ENCODE assay signal across 22 cellular contexts in genomic region chr4:16267639-16268038, GRCh38. TPM values are rescaled to one million over a fixed set of nuclear protein-coding genes. Genes with fewer than 3 reads are reported as not detected.
DNase-seq lines count a peak whose midpoint lies in the region; ATAC-seq, FAIRE-seq and TF ChIP-seq lines count a peak whose summit lies in the region.
"Had no signal": no experiment of that assay in that cellular context is flagged by ENCODE, and none has a peak within 500 bp of the region (broad histone marks: within the 10 kb centered on the region; RNA-seq: fewer than 3 reads in every experiment).

No MANE protein-coding gene starts in this region.

- H3K4ac ChIP-seq in IMR-90 (ENCODE audit: low read depth, low read length): no peak overlapping the region
- no peak overlapping the region for H3K4ac ChIP-seq in trophoblast cell (ENCODE audit: low read depth, low read length)

- FAIRE-seq in A549 (lab: Jason Lieb, UNC): no peak
- FAIRE-seq: D721Med, GM12891, GM19239 had no signal

- no peaks in the 10 kb centered on the region for H3K79me2 ChIP-seq in trophoblast cell (ENCODE audit: control insufficient read depth, insufficient read depth, low read length, poor library complexity)

- H3K23ac ChIP-seq in IMR-90 (ENCODE audit: low read depth, low read length): no peak overlapping the region
- H3K23ac ChIP-seq in trophoblast cell (ENCODE audit: low read length): no peak overlapping the region

- no peak overlapping the region for H2BK20ac ChIP-seq in IMR-90 (ENCODE audit: low read depth, low read length)

- H3K79me1 ChIP-seq in IMR-90 (ENCODE audit: low read depth in 1 of 2, low read length in 2 of 2): no peaks in the 10 kb centered on the region
- H3K79me1 ChIP-seq in trophoblast cell (ENCODE audit: low read length): no peaks in the 10 kb centered on the region

- H2BK120ac ChIP-seq in IMR-90 (ENCODE audit: low read depth, low read length) (no peak overlapping the region), trophoblast cell (ENCODE audit: insufficient read depth, low read length, poor library complexity) (no peak overlapping the region)

- POLR2A ChIA-PET in A549 (lab: Yijun Ruan, JAX): no interaction called here
- POLR2A ChIA-PET in IMR-90 (lab: Charles Lee; ENCODE audit: unreplicated experiment): no interaction called here
- POLR2A ChIA-PET in activated CD8-positive, alpha-beta T cell treated with anti-CD3 and anti-CD28 coated beads for 36 hours (lab: Charles Lee): no interaction called here

- in situ Hi-C loops in IMR-90 (cut with MboI; ENCODE audit: low sequenced_read_pairs): loop anchor here (5.0 kb wide), 1 partner anchor 235 kb away; no protein-coding TSS in a partner anchor

- H3K36me3 ChIP-seq in IMR-90 (ENCODE audit: control insufficient read depth, insufficient read depth, low read length) (no peaks in the 10 kb centered on the region), trophoblast cell (ENCODE audit: control insufficient read depth in 1 of 2, insufficient read depth in 2 of 2, low read length in 2 of 2) (no peaks in the 10 kb centered on the region), esophagus muscularis mucosa (no peaks in the 10 kb centered on the region)
- H3K36me3 ChIP-seq: BLaER1 treated with 17β-estradiol and CSF1 and Interleukin-3, amounts not matched to agents 10 nM and 100 nM had no signal

- CTCF ChIA-PET in A549 (lab: Yijun Ruan, JAX): interaction anchor here (1.1 to 3.2 kb wide), 2 partner anchors 240 to 385 kb away, joined by 3 to 24 read pairs; no protein-coding TSS in a partner anchor
- CTCF ChIA-PET in IMR-90 (lab: Yijun Ruan, JAX): no interaction called here
- CTCF ChIA-PET in activated CD8-positive, alpha-beta T cell treated with anti-CD3 and anti-CD28 coated beads for 36 hours (lab: Charles Lee): interaction anchor here (1.0 to 6.2 kb wide), 4 partner anchors 10 to 266 kb away, joined by 3 to 39 read pairs (median 4); no protein-coding TSS in a partner anchor

- H3K27ac ChIP-seq in A549 (no peak overlapping the region), IMR-90 (ENCODE audit: insufficient read depth, low read length) (no peak overlapping the region), trophoblast cell (ENCODE audit: low read depth, low read length) (no peak overlapping the region), esophagus muscularis mucosa (replicated peaks in 1 of 4) (no peak overlapping the region)
- H3K27ac ChIP-seq: C4-2B had no signal

- H3K14ac ChIP-seq in IMR-90 (replicated peaks; ENCODE audit: low read depth, low read length) (no peak overlapping the region), trophoblast cell (ENCODE audit: low read length) (no peak overlapping the region)

- TF ChIP-seq RAD21 in A549 (conservative IDR thresholded peaks at IDR 0.05 in 1 of 2, IDR thresholded peaks at IDR 0.05 in 1 of 2) (no peak), IMR-90 (IDR thresholded peaks at IDR 0.05; ENCODE audit: low read length) (no peak)

- H3K27me3 Mint-ChIP-seq in dendritic cell treated with granulocyte-macrophage colony-stimulating factor and Interleukin-4, amounts not matched to agents 40 ng/mL and 50 ng/mL, for 4 days: no peaks in the 10 kb centered on the region
- H3K27me3 Mint-ChIP-seq in activated CD8-positive, alpha-beta T cell treated with anti-CD3 and anti-CD28 coated beads for 36 hours: no peaks in the 10 kb centered on the region
- H3K27me3 Mint-ChIP-seq: B cell; CD4-positive, alpha-beta T cell had no signal

- H3K4me1 ChIP-seq in A549 (no peaks in the 10 kb centered on the region), IMR-90 (ENCODE audit: control insufficient read depth, insufficient read depth, low read length) (no peaks in the 10 kb centered on the region), trophoblast cell (ENCODE audit: control insufficient read depth in 1 of 2, insufficient read depth in 2 of 2, low read length in 2 of 2) (no peaks in the 10 kb centered on the region), esophagus muscularis mucosa (peaks cover 0 to 11% (median 2%) of the 10 kb centered on the region in 4 donors)
- H3K4me1 ChIP-seq: Caco-2 had no signal

- DNase-seq in A549 (ENCODE audit: low read depth in 1 of 2, low spot score in 1 of 2) (no peak), IMR-90 (no peak), trophoblast cell (no peak), esophagus muscularis mucosa (ENCODE audit: extremely low spot score) (no peak)
- DNase-seq in activated CD8-positive, alpha-beta T cell treated with anti-CD3 and anti-CD28 coated beads for 36 hours: no peak
- no peak for DNase-seq in activated naive CD4-positive, alpha-beta T cell treated with anti-CD3 and anti-CD28 coated beads, Interleukin-2, amount 50 U/mL, for 16 hours
- DNase-seq: 8988T; AML-193; Caco-2; Calu3; CD4-positive, alpha-beta T cell; CD8-positive, alpha-beta T cell; DMS79 treated with DMSO at 0.1 percent for 48 hours; GF-D8 had no signal

- 46% methylated on average over 1 of the region's 1 CpG for WGBS in A549 (ENCODE audit: missing lambda C conversion rate)
- 100% methylated on average over 1 of the region's 1 CpG; no CpG with 5 or more reads in 1 of the 2 experiments for WGBS in IMR-90 (ENCODE audit: extremely low coverage in 2 of 2, insufficient read length in 1 of 2), 2 experiments
- no CpG with 5 or more reads among the region's 1 CpG for WGBS in trophoblast cell (ENCODE audit: extremely low coverage, insufficient coverage, insufficient read length)
- 88% methylated on average over 1 of the region's 1 CpG for WGBS in esophagus muscularis mucosa

- H4K8ac ChIP-seq in IMR-90 (ENCODE audit: low read depth in 2 of 2, low read length in 2 of 2): no peak overlapping the region
- H4K8ac ChIP-seq in trophoblast cell (ENCODE audit: low read depth, low read length): no peak overlapping the region

- H3K27ac Mint-ChIP-seq in dendritic cell treated with granulocyte-macrophage colony-stimulating factor and Interleukin-4, amounts not matched to agents 40 ng/mL and 50 ng/mL, for 4 days: peak overlapping the region; percentile 25
- H3K27ac Mint-ChIP-seq in activated CD8-positive, alpha-beta T cell treated with anti-CD3 and anti-CD28 coated beads for 36 hours: no peak overlapping the region
- H3K27ac Mint-ChIP-seq: B cell; CD4-positive, alpha-beta T cell; CD8-positive, alpha-beta T cell had no signal

- H3K4me3 ChIP-seq in A549: no peak overlapping the region
- H3K4me3 ChIP-seq in IMR-90 (ENCODE audit: insufficient read depth, low read depth, low read length): no peak overlapping the region
- no peak overlapping the region for H3K4me3 ChIP-seq in trophoblast cell (ENCODE audit: low read depth, low read length)
- no peak overlapping the region for H3K4me3 ChIP-seq in esophagus muscularis mucosa
- H3K4me3 ChIP-seq: BLaER1 treated with 17β-estradiol and CSF1 and Interleukin-3, amounts not matched to agents 10 nM and 100 nM had no signal

- no peak overlapping the region for H4K5ac ChIP-seq in IMR-90 (ENCODE audit: low read depth, low read length)

- peaks cover 62% of the 10 kb centered on the region for H3K4me1 Mint-ChIP-seq in dendritic cell treated with granulocyte-macrophage colony-stimulating factor and Interleukin-4, amounts not matched to agents 40 ng/mL and 50 ng/mL, for 4 days (ENCODE audit: low read depth)
- peaks cover 6% of the 10 kb centered on the region for H3K4me1 Mint-ChIP-seq in activated CD8-positive, alpha-beta T cell treated with anti-CD3 and anti-CD28 coated beads for 36 hours (ENCODE audit: low read depth)

- no peak overlapping the region for H4K91ac ChIP-seq in IMR-90 (ENCODE audit: insufficient read depth, low read depth, low read length)
- no peak overlapping the region for H4K91ac ChIP-seq in trophoblast cell (ENCODE audit: low read depth, low read length)

- no peak for TF ChIP-seq EP300 in A549 (IDR thresholded peaks at IDR 0.05)
- no peak for TF ChIP-seq EP300 in esophagus muscularis mucosa (IDR thresholded peaks at IDR 0.05)

- H2BK15ac ChIP-seq in IMR-90 (ENCODE audit: low read depth, low read length): no peak overlapping the region

- no peak overlapping the region for H2AFZ ChIP-seq in IMR-90 (replicated peaks; ENCODE audit: low read length, poor library complexity)
- H2AFZ ChIP-seq in trophoblast cell (ENCODE audit: insufficient read depth, low read length, poor library complexity): no peak overlapping the region

- H2AK5ac ChIP-seq in IMR-90 (ENCODE audit: low read depth, low read length) (no peak overlapping the region), trophoblast cell (ENCODE audit: low read length) (no peak overlapping the region)

- H3K18ac ChIP-seq in IMR-90 (ENCODE audit: low read depth, low read length) (no peak overlapping the region), trophoblast cell (ENCODE audit: low read length) (no peak overlapping the region)

- H2BK5ac ChIP-seq in IMR-90 (ENCODE audit: low read depth, low read length, poor library complexity, severe bottlenecking) (no peak overlapping the region), trophoblast cell (ENCODE audit: low read depth, low read length, poor library complexity) (no peak overlapping the region)

- H3K9me3 ChIP-seq in A549 (no peaks in the 10 kb centered on the region), IMR-90 (ENCODE audit: control insufficient read depth, insufficient read depth, low read length) (no peaks in the 10 kb centered on the region), trophoblast cell (ENCODE audit: insufficient read depth, low read depth, low read length) (no peaks in the 10 kb centered on the region), esophagus muscularis mucosa (no peaks in the 10 kb centered on the region)
- H3K9me3 ChIP-seq: BLaER1 treated with 17β-estradiol and CSF1 and Interleukin-3, amounts not matched to agents 10 nM and 100 nM; Caco-2 had no signal

- peaks cover 12% of the 10 kb centered on the region for H3K36me3 Mint-ChIP-seq in dendritic cell treated with granulocyte-macrophage colony-stimulating factor and Interleukin-4, amounts not matched to agents 40 ng/mL and 50 ng/mL, for 4 days (ENCODE audit: low read depth)
- no peaks in the 10 kb centered on the region for H3K36me3 Mint-ChIP-seq in activated CD8-positive, alpha-beta T cell treated with anti-CD3 and anti-CD28 coated beads for 36 hours (ENCODE audit: low read depth)
- H3K36me3 Mint-ChIP-seq: CD8-positive, alpha-beta T cell had no signal

- intact Hi-C loops in IMR-90 (cut with micrococcal nuclease) (loop anchor here (5.0 to 10.0 kb wide), 2 partner anchors 385 to 463 kb away; no protein-coding TSS in a partner anchor), esophagus muscularis mucosa (cut with DNase I) (no loop called here)
- intact Hi-C loops in dendritic cell treated with granulocyte-macrophage colony-stimulating factor and Interleukin-4, amounts not matched to agents 40 ng/mL and 50 ng/mL, for 4 days (cut with micrococcal nuclease): loop anchor here (10.0 kb wide), 1 partner anchor 463 kb away; no protein-coding TSS in a partner anchor
- intact Hi-C loops in activated CD8-positive, alpha-beta T cell treated with anti-CD3 and anti-CD28 coated beads for 36 hours (cut with micrococcal nuclease): loop anchor here (10.0 kb wide), 1 partner anchor 63 kb away; no protein-coding TSS in a partner anchor

- H3K9ac ChIP-seq in IMR-90 (ENCODE audit: low read depth, low read length) (no peak overlapping the region), trophoblast cell (ENCODE audit: low read length) (peak overlapping the region; percentile 63)
- H3K9ac ChIP-seq: BLaER1 treated with 17β-estradiol and CSF1 and Interleukin-3, amounts not matched to agents 10 nM and 100 nM had no signal

- no peak overlapping the region for H2BK12ac ChIP-seq in trophoblast cell (ENCODE audit: low read length)

- no peaks in the 10 kb centered on the region for H3K9me3 Mint-ChIP-seq in dendritic cell treated with granulocyte-macrophage colony-stimulating factor and Interleukin-4, amounts not matched to agents 40 ng/mL and 50 ng/mL, for 4 days
- H3K9me3 Mint-ChIP-seq in activated CD8-positive, alpha-beta T cell treated with anti-CD3 and anti-CD28 coated beads for 36 hours: no peaks in the 10 kb centered on the region
- H3K9me3 Mint-ChIP-seq: CD4-positive, alpha-beta T cell; CD8-positive, alpha-beta T cell had no signal

- H3K56ac ChIP-seq in IMR-90 (ENCODE audit: extremely low read depth, insufficient read depth, low read length): no peak overlapping the region

- ATAC-seq in A549 (no peak), IMR-90 (ENCODE audit: low read depth) (no peak), GM21515 (IDR thresholded peaks at IDR 0.05; ENCODE audit: unreplicated experiment) (no peak)
- no peak for ATAC-seq in activated CD8-positive, alpha-beta T cell treated with anti-CD3 and anti-CD28 coated beads for 36 hours
- ATAC-seq: CD8-positive, alpha-beta T cell had no signal

- dilution Hi-C loops in IMR-90 (cut with HindIII; ENCODE audit: low sequenced_read_pairs, unreplicated experiment): no loop called here

- H3K27me3 ChIP-seq in IMR-90 (ENCODE audit: control insufficient read depth, insufficient read depth, low read length): peaks cover 7% of the 10 kb centered on the region
- H3K27me3 ChIP-seq in trophoblast cell (ENCODE audit: insufficient read depth, low read length): no peaks in the 10 kb centered on the region
- H3K27me3 ChIP-seq in esophagus muscularis mucosa: no peaks in the 10 kb centered on the region
- H3K27me3 ChIP-seq: BLaER1 treated with 17β-estradiol and CSF1 and Interleukin-3, amounts not matched to agents 10 nM and 100 nM had no signal

- BruUV-seq in IMR-90 (replicated peaks; lab: Mats Ljungman, UMichigan): no TSS peak

- no peaks in the 10 kb centered on the region for H3K9me1 ChIP-seq in IMR-90 (ENCODE audit: insufficient read depth, low read length)

- TF ChIP-seq POLR2A in A549 (IDR thresholded peaks at IDR 0.05; ENCODE audit: low read length) (no peak), IMR-90 (IDR thresholded peaks at IDR 0.05; ENCODE audit: low read depth, low read length) (no peak), esophagus muscularis mucosa (IDR thresholded peaks at IDR 0.05; ENCODE audit: low read depth) (no peak)

- no peaks in the 10 kb centered on the region for H4K20me1 ChIP-seq in IMR-90 (ENCODE audit: insufficient read depth, low read length)
- H4K20me1 ChIP-seq: BLaER1 treated with 17β-estradiol and CSF1 and Interleukin-3, amounts not matched to agents 10 nM and 100 nM had no signal

- no peak for TF ChIP-seq CTCF in A549 (IDR thresholded peaks at IDR 0.05)
- TF ChIP-seq CTCF in IMR-90 (conservative IDR thresholded peaks at IDR 0.05; ENCODE audit: low read depth, low read length): no peak
- TF ChIP-seq CTCF in esophagus muscularis mucosa (IDR thresholded peaks at IDR 0.05): no peak
- no peak for TF ChIP-seq CTCF in activated CD8-positive, alpha-beta T cell treated with anti-CD3 and anti-CD28 coated beads for 36 hours (IDR thresholded peaks at IDR 0.05)

- H4K12ac ChIP-seq in trophoblast cell (ENCODE audit: low read depth, low read length): no peak overlapping the region

- H3K4me2 ChIP-seq in A549: no peak overlapping the region
- no peak overlapping the region for H3K4me2 ChIP-seq in IMR-90 (ENCODE audit: low read depth, low read length)
- H3K4me2 ChIP-seq in trophoblast cell (ENCODE audit: low read length): no peak overlapping the region
- H3K4me2 ChIP-seq: BLaER1 treated with 17β-estradiol and CSF1 and Interleukin-3, amounts not matched to agents 10 nM and 100 nM had no signal

- no peak overlapping the region for H2AK9ac ChIP-seq in IMR-90 (replicated peaks; ENCODE audit: low read depth, low read length, poor library complexity)

- H3K4me3 Mint-ChIP-seq in dendritic cell treated with granulocyte-macrophage colony-stimulating factor and Interleukin-4, amounts not matched to agents 40 ng/mL and 50 ng/mL, for 4 days: no peak overlapping the region
- H3K4me3 Mint-ChIP-seq in activated CD8-positive, alpha-beta T cell treated with anti-CD3 and anti-CD28 coated beads for 36 hours: no peak overlapping the region
- H3K4me3 Mint-ChIP-seq: B cell; CD4-positive, alpha-beta T cell; CD8-positive, alpha-beta T cell had no signal

RNA-seq across cellular contexts. Expression of gene TAPT1, which starts 41.4 kb away (rescaled TPM):
- 17.1 and 20.2 TPM in 2 replicates for polyA plus RNA-seq in A549 (2011; rRNA removed)
- polyA plus RNA-seq in A549 (2012; cell fraction: cytosol; rRNA removed): 3.6 and 4.8 TPM in 2 replicates
- polyA plus RNA-seq in A549 (2012; cell fraction: nucleus; rRNA removed): 4.5 and 5.9 TPM in 2 replicates
- polyA plus RNA-seq in A549 (2017; fragmentation: RNase III; extraction: RNeasy Plus Mini Kit Qiagen cat#74134 plus additional on column Dnase treatment): 11.0 to 13.7 TPM (median 11.5 TPM) in 3 replicates
- 12.4 and 18.0 TPM in 2 replicates for polyA minus RNA-seq in A549 (2011; rRNA and poly(A)+ RNA removed)
- 12.2 and 12.8 TPM in 2 replicates for total RNA-seq in IMR-90 (2012; rRNA removed)
- 4.4 and 5.6 TPM in 2 replicates for polyA plus RNA-seq in IMR-90 (2012; rRNA removed)
- polyA plus RNA-seq in IMR-90 (2012; cell fraction: cytosol; rRNA removed): 1.2 and 2.0 TPM in 2 replicates
- 2.4 and 17.7 TPM in 2 replicates for polyA plus RNA-seq in IMR-90 (2012; cell fraction: nucleus; rRNA removed; ENCODE audit: low replicate concordance)
- polyA plus RNA-seq in trophoblast cell (2013): 6.4 and 6.6 TPM in 2 replicates
- 10 to 100 TPM; 18.1 to 27.4 (median 21.6) TPM for total RNA-seq in esophagus muscularis mucosa
- 10 to 100 TPM; 34.2 to 35.5 TPM for total RNA-seq in activated CD8-positive, alpha-beta T cell treated with anti-CD3 and anti-CD28 coated beads for 36 hours
